20 cellular contexts compared by ENCODE assay signal in genomic region chr3:150975096-150975991, GRCh38. TPM values are rescaled to one million over a fixed set of nuclear protein-coding genes. Genes with fewer than 3 reads are reported as not detected.
"Had no signal": no experiment of that assay in that cellular context is flagged by ENCODE, and none has a peak within 500 bp of the region (broad histone marks: within the 10 kb centered on the region; RNA-seq: fewer than 3 reads in every experiment).

No MANE protein-coding gene starts in this region.

- H3K27me3 ChIP-seq: breast epithelium, right atrium auricular region, thyroid gland had no signal

- DNase-seq: activated CD4-positive, alpha-beta T cell treated with anti-CD3 and anti-CD28 coated beads, Interleukin-2, amount 10 ng/mL, durations not matched to agents 24 days and 14 days; activated gamma-delta T cell; aorta; foreskin melanocyte; immature natural killer cell; mesenchymal stem cell; natural killer cell; T-helper 17 cell; thyroid gland; WERI-Rb-1 had no signal

- FAIRE-seq: urothelium cell line had no signal

- H3K9me3 ChIP-seq: breast epithelium, right atrium auricular region, thyroid gland had no signal

- ATAC-seq: natural killer cell, T-helper 17 cell had no signal

- H3K4me1 ChIP-seq: breast epithelium, right atrium auricular region, thyroid gland had no signal

- H3K36me3 Mint-ChIP-seq: immature natural killer cell, natural killer cell had no signal

- H3K36me3 ChIP-seq: breast epithelium, right atrium auricular region, thyroid gland, WERI-Rb-1 had no signal

- H3K4me3 ChIP-seq: breast epithelium, right atrium auricular region, thyroid gland had no signal

- H3K27ac Mint-ChIP-seq: activated CD4-positive, alpha-beta T cell treated with anti-CD3 and anti-CD28 coated beads, Interleukin-2, amount 10 ng/mL, durations not matched to agents 24 days and 14 days; immature natural killer cell; natural killer cell; T-helper 17 cell had no signal

- H3K4me3 Mint-ChIP-seq: activated CD4-positive, alpha-beta T cell treated with anti-CD3 and anti-CD28 coated beads, Interleukin-2, amount 10 ng/mL, durations not matched to agents 24 days and 14 days; immature natural killer cell; natural killer cell; T-helper 17 cell had no signal

- H3K4me1 Mint-ChIP-seq: activated CD4-positive, alpha-beta T cell treated with anti-CD3 and anti-CD28 coated beads, Interleukin-2, amount 10 ng/mL, durations not matched to agents 24 days and 14 days; immature natural killer cell; natural killer cell; T-helper 17 cell had no signal

- H3K9me3 Mint-ChIP-seq: activated CD4-positive, alpha-beta T cell treated with anti-CD3 and anti-CD28 coated beads, Interleukin-2, amount 10 ng/mL, durations not matched to agents 24 days and 14 days; immature natural killer cell; natural killer cell had no signal

- H3K27ac ChIP-seq: breast epithelium, epithelial cell of prostate, right atrium auricular region, thyroid gland, WERI-Rb-1 had no signal

RNA-seq across cellular contexts. Expression of gene CLRN1, which starts 2.8 kb away (rescaled TPM):
- total RNA-seq: activated CD4-positive, alpha-beta T cell treated with anti-CD3 and anti-CD28 coated beads, Interleukin-2, amount 10 ng/mL, durations not matched to agents 24 days and 14 days; aorta; breast epithelium; cerebellum; dermis microvascular lymphatic vessel endothelial cell; fibroblast of lung; liver; natural killer cell; posterior vena cava; right atrium auricular region; skeletal muscle tissue; T-helper 17 cell; thyroid gland had no signal
- polyA plus RNA-seq: aorta, fibroblast of lung, immature natural killer cell, liver had no signal
